ENCODE assay signal across 8 cellular contexts in the genomic region with DNA sequence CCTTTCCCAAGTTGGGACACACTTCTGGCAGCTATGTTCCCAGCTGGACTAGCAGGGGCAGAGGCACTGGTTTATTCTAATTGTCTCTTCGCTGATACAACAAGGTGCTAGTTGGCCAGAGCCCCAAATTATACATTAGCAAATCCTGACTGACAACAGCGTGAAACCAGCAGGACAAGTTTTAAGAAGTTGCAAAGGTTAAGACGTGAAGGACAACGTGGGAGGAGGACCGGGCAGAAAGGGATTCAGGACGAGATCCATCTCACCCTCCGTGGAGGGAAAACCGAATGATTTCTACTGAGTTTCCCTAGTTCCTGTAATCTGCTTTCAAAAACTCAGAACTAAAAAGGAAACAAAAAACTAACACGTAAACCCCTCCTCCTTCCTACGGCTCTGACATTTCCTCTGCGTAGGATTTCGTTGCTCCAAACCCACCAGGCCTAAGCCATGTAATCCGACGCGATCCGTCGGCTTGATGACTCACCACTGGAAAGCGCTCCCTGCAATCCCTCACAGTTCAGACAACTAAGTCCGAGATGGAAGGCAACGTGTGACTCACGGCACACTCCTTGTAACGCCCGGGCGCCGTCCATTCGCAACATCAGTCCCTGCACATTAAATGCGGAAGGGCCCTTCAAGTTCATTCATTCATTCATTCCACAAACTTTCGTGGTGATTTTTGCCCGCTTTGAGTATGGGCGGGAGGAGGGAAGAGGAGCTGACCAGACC. TPM values are rescaled to one million over a fixed set of nuclear protein-coding genes. Genes with fewer than 3 reads are reported as not detected.
DNase-seq lines count a peak whose midpoint lies in the region; ATAC-seq and TF ChIP-seq lines count a peak whose summit lies in the region.

No MANE protein-coding gene starts in this region.

- H3K36me3 ChIP-seq in adrenal gland (replicated peaks in 1 of 2), result no peaks in the 10 kb centered on the region
- H3K36me3 ChIP-seq in heart right ventricle, result no peaks in the 10 kb centered on the region
- H3K36me3 ChIP-seq in trophoblast cell (ENCODE audit: control insufficient read depth in 1 of 2, insufficient read depth in 2 of 2, low read length in 2 of 2), result no peaks in the 10 kb centered on the region
- H3K36me3 ChIP-seq in transverse colon, result no peaks in the 10 kb centered on the region

- peak overlapping the region; percentile 55 for H4K12ac ChIP-seq in trophoblast cell (ENCODE audit: low read depth, low read length)

- TF ChIP-seq EP300 in transverse colon (IDR thresholded peaks at IDR 0.05; ENCODE audit: low read depth), result peak; percentile 2

- H4K8ac ChIP-seq in trophoblast cell (ENCODE audit: low read depth, low read length), result peak overlapping the region; percentile 87

- H3K4me1 Mint-ChIP-seq in T-cell, result peaks cover 20 to 28% (median 25%) of the 10 kb centered on the region in 3 donors

- peak overlapping the region; percentile 85 for H3K14ac ChIP-seq in trophoblast cell (ENCODE audit: low read length)

- no peaks in the 10 kb centered on the region for H3K9me3 Mint-ChIP-seq in T-cell

- peaks cover 24% of the 10 kb centered on the region for H3K79me1 ChIP-seq in trophoblast cell (ENCODE audit: low read length)

- H2BK5ac ChIP-seq in trophoblast cell (ENCODE audit: low read depth, low read length, poor library complexity), result peak overlapping the region; percentile 91

- H2AFZ ChIP-seq in trophoblast cell (ENCODE audit: insufficient read depth, low read length, poor library complexity), result peak overlapping the region; percentile 47

- H3K9ac ChIP-seq in trophoblast cell (ENCODE audit: low read length), result peak overlapping the region; percentile 85

- POLR2A ChIA-PET in T-cell (lab: Charles Lee), result interaction anchor here in 1 of 2 donors (0.6 to 0.7 kb wide), 2 partner anchors 19 to 517 kb away, joined by 3 read pairs; no protein-coding TSS in a partner anchor

- CTCF ChIA-PET in T-cell (lab: Charles Lee), result interaction anchor here in 1 of 2 donors (0.7 kb wide), 1 partner anchor 15 kb away, joined by 3 read pairs; no protein-coding TSS in a partner anchor

- H3K4me1 ChIP-seq in adrenal gland (replicated peaks in 1 of 2) (peaks cover 8 to 9% of the 10 kb centered on the region in 2 donors), heart right ventricle (peaks cover 3 to 22% (median 18%) of the 10 kb centered on the region in 9 donors), trophoblast cell (ENCODE audit: control insufficient read depth in 1 of 2, insufficient read depth in 2 of 2, low read length in 2 of 2) (peaks cover 6 to 27% of the 10 kb centered on the region in 2 experiments), transverse colon (peaks cover 0 to 32% (median 9%) of the 10 kb centered on the region in 4 donors)

- H3K9me3 ChIP-seq in adrenal gland (replicated peaks in 1 of 3), result no peaks in the 10 kb centered on the region
- H3K9me3 ChIP-seq in heart right ventricle, result no peaks in the 10 kb centered on the region
- no peaks in the 10 kb centered on the region for H3K9me3 ChIP-seq in trophoblast cell (ENCODE audit: insufficient read depth, low read depth, low read length)
- no peaks in the 10 kb centered on the region for H3K9me3 ChIP-seq in transverse colon

- ATAC-seq in HG02571 (IDR thresholded peaks at IDR 0.05; ENCODE audit: unreplicated experiment) (peak; percentile 66), T-cell (replicated peaks in 1 of 4) (peak; percentile 74 to 91 (median 77)), heart right ventricle (peak; percentile 93 to 98 (median 96))

- peak; percentile 95 for DNase-seq in GM04504 (ENCODE audit: low read depth)
- peak; percentile 82 for DNase-seq in NCI-H1105 treated with DMSO at 0.1 percent for 48 hours (lab: John Stamatoyannopoulos, UW)
- DNase-seq in T-cell, result peak; percentile 33 to 76 (median 60)
- DNase-seq in adrenal gland, result peak; percentile 87 to 97 (median 95)
- DNase-seq in heart right ventricle, result peak; percentile 77 to 89
- DNase-seq in trophoblast cell, result peak; percentile 99
- DNase-seq in transverse colon, result peak; percentile 87

- peak overlapping the region; percentile 97 for H4K91ac ChIP-seq in trophoblast cell (ENCODE audit: low read depth, low read length)

- no peak for TF ChIP-seq CTCF in adrenal gland (IDR thresholded peaks at IDR 0.05)
- no peak for TF ChIP-seq CTCF in heart right ventricle (IDR thresholded peaks at IDR 0.05)
- no peak for TF ChIP-seq CTCF in transverse colon (IDR thresholded peaks at IDR 0.05)

- H3K23ac ChIP-seq in trophoblast cell (ENCODE audit: low read length), result no peak overlapping the region

- intact Hi-C loops in adrenal gland (cut with DNase I) (no loop called here), heart right ventricle (cut with DNase I) (loop anchor here in 6 of 10 donors (1.0 to 10.0 kb wide), 6 partner anchors 30 to 273 kb away; partner anchors contain the start of genes C11orf65 (in 3 of the 6), ATM (in 1 of the 6), DDX10 (in 1 of the 6) and NPAT (in 1 of the 6)), transverse colon (cut with DNase I; ENCODE audit: low total_unique reads) (no loop called here)

- H2BK12ac ChIP-seq in trophoblast cell (ENCODE audit: low read length), result peak overlapping the region; percentile 9

- TF ChIP-seq POLR2A in adrenal gland (IDR thresholded peaks at IDR 0.05) (peak; percentile 10 to 93), transverse colon (IDR thresholded peaks at IDR 0.05) (peak; percentile 75)

- H3K27me3 Mint-ChIP-seq in T-cell, result no peaks in the 10 kb centered on the region

- H3K4me3 ChIP-seq in adrenal gland (peak overlapping the region; percentile 16 to 90 (median 48)), heart right ventricle (peak overlapping the region; percentile 62 to 83 (median 76)), trophoblast cell (ENCODE audit: low read depth, low read length) (peak overlapping the region; percentile 77), transverse colon (peak overlapping the region; percentile 68 to 78 (median 74))

- H3K27ac Mint-ChIP-seq in T-cell, result peak overlapping the region; percentile 94 to 100

- no peaks in the 10 kb centered on the region for H3K36me3 Mint-ChIP-seq in T-cell

- in situ Hi-C loops in transverse colon (cut with MboI; ENCODE audit: low pct_ligation_motif_present in 1 of 4, low pct_unique_long_range_greater_than_20kb in 1 of 4, low sequenced_read_pairs in 3 of 4), result loop anchor here in 2 of 4 donors (10.0 to 25.0 kb wide), 2 partner anchors 167 to 360 kb away; partner anchors contain the start of gene DDX10 (in 1 of the 2)

- H3K4me3 Mint-ChIP-seq in T-cell, result peak overlapping the region; percentile 93 to 96 (median 96)

- H3K27me3 ChIP-seq in adrenal gland (no peaks in the 10 kb centered on the region), heart right ventricle (no peaks in the 10 kb centered on the region), trophoblast cell (ENCODE audit: insufficient read depth, low read length) (no peaks in the 10 kb centered on the region), transverse colon (no peaks in the 10 kb centered on the region)

- peak overlapping the region; percentile 7 for H2AK5ac ChIP-seq in trophoblast cell (ENCODE audit: low read length)

- peak overlapping the region; percentile 88 for H2BK120ac ChIP-seq in trophoblast cell (ENCODE audit: insufficient read depth, low read length, poor library complexity)

- H3K27ac ChIP-seq in adrenal gland (peak overlapping the region; percentile 84 to 98 (median 94)), heart right ventricle (peak overlapping the region; percentile 83 to 100 (median 95)), trophoblast cell (ENCODE audit: low read depth, low read length) (peak overlapping the region; percentile 100), transverse colon (peak overlapping the region; percentile 95 to 98 (median 96))

- H3K18ac ChIP-seq in trophoblast cell (ENCODE audit: low read length), result peak overlapping the region; percentile 79

- peaks cover 7% of the 10 kb centered on the region for H3K79me2 ChIP-seq in trophoblast cell (ENCODE audit: control insufficient read depth, insufficient read depth, low read length, poor library complexity)

- 2 to 4% (median 2%) methylated on average over 19 to 30 of the region's 30 CpGs for WGBS in adrenal gland, 4 donors
- 3 to 4% methylated on average over 30 of the region's 30 CpGs for WGBS in heart right ventricle, 2 donors
- WGBS in trophoblast cell (ENCODE audit: extremely low coverage, insufficient coverage, insufficient read length), result no CpG with 5 or more reads among the region's 30 CpGs
- WGBS in transverse colon (ENCODE audit: low coverage in 1 of 2), 2 donors, result 2 to 3% methylated on average over 10 to 30 of the region's 30 CpGs

- peak overlapping the region; percentile 95 for H3K4me2 ChIP-seq in trophoblast cell (ENCODE audit: low read length)

- H3K4ac ChIP-seq in trophoblast cell (ENCODE audit: low read depth, low read length), result peak overlapping the region; percentile 35

RNA-seq across cellular contexts. Expression of gene POGLUT3, which starts 0.7 kb away (rescaled TPM):
- total RNA-seq in T-cell (10 to 100 TPM in 1 of 5 donors, 1 to 10 TPM in 4; 8.0 to 12.3 (median 9.0) TPM), adrenal gland (10 to 100 TPM; 16.2 to 29.9 (median 20.3) TPM), heart right ventricle (10 to 100 TPM in 6 of 10 donors, 1 to 10 TPM in 4; 6.5 to 17.9 (median 11.4) TPM), transverse colon (1 to 10 TPM; 1.8 to 8.1 (median 6.9) TPM)
- polyA plus RNA-seq in adrenal gland (10 to 100 TPM in 1 of 3 donors, 1 to 10 TPM in 2; 7.6 to 20.6 (median 8.8) TPM), heart right ventricle (1 to 10 TPM; 5.9 to 9.2 TPM)
- polyA plus RNA-seq in trophoblast cell (2013), result 43.8 and 45.3 TPM in 2 replicates

RNA-seq across cellular contexts. Expression of gene C11orf65, which starts 30.2 kb away (rescaled TPM):
- 1 to 10 TPM in 1 of 5 donors, under 1 TPM in 4; 0.41 to 1.3 (median 0.58) TPM for total RNA-seq in T-cell
- 1 to 10 TPM in 7 of 8 donors, not detected in 1; 1.4 to 7.1 (median 2.1) TPM for total RNA-seq in adrenal gland
- 1 to 10 TPM in 2 of 3 donors, under 1 TPM in 1; 0.84 to 2.6 (median 1.3) TPM for polyA plus RNA-seq in adrenal gland
- 1 to 10 TPM in 6 of 10 donors, under 1 TPM in 3, not detected in 1; 0.39 to 1.6 (median 1.1) TPM for total RNA-seq in heart right ventricle
- polyA plus RNA-seq in heart right ventricle, result under 1 TPM; 0.16 to 0.29 TPM
- 0.82 and 0.94 TPM in 2 replicates for polyA plus RNA-seq in trophoblast cell (2013)
- total RNA-seq in transverse colon, result 1 to 10 TPM in 2 of 4 donors, not detected in 2; 1.1 TPM

Comparison
In these comparisons a context has a peak if more than half of its experiments do, and no peak if none do; other contexts are left out.
1. Peak in every context shown above with its lines: DNase-seq, ATAC-seq, H3K4me3 ChIP-seq and H3K27ac ChIP-seq.
2. intact Hi-C loops: an anchor here in heart right ventricle (1.0 to 10.0 kb wide); none called in adrenal gland and transverse colon.